In the genomic region with DNA sequence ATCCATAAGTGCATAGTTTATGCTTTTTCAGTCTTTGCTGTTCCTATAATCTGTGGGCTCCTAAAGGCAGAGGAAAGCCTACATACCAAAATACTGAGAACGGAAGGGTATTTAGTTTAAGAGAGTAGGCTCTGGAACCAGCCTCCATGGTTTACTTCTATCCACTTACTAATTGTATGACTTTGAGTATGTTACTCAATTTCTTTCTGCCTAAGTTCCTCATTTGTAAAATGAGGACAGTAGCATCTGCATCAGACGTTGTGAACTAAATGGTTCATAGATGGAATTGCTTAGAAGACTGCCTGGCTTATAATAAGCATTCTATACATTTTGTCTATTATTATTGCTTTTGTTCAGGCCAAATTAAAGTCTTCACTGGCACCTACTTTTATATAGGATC, we compare ENCODE assay signal across 1 cellular context.
TF ChIP-seq lines count a peak whose summit lies in the region.

No MANE protein-coding gene starts in this region.

TF ChIP-seq in WTC11, 78 proteins besides CTCF, POLR2A, EP300 and RAD21 (continued from another document):
- no peak for TF ChIP-seq ZNF532 (CRISPR knock-in tag; IDR thresholded peaks at IDR 0.05; ENCODE audit: borderline replicate concordance)
- no peak for TF ChIP-seq OVOL2 (CRISPR knock-in tag; IDR thresholded peaks at IDR 0.05; ENCODE audit: borderline replicate concordance)
- TF ChIP-seq, protein P1, sequence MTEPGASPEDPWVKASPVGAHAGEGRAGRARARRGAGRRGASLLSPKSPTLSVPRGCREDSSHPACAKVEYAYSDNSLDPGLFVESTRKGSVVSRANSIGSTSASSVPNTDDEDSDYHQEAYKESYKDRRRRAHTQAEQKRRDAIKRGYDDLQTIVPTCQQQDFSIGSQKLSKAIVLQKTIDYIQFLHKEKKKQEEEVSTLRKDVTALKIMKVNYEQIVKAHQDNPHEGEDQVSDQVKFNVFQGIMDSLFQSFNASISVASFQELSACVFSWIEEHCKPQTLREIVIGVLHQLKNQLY (CRISPR knock-in tag; IDR thresholded peaks at IDR 0.05) = no peak
- TF ChIP-seq RORB (CRISPR knock-in tag; IDR thresholded peaks at IDR 0.05) = no peak
- no peak for TF ChIP-seq ELF4 (CRISPR knock-in tag; IDR thresholded peaks at IDR 0.05; ENCODE audit: low read depth)
- TF ChIP-seq USF2 (CRISPR knock-in tag; IDR thresholded peaks at IDR 0.05) = no peak
- TF ChIP-seq ATF6 (CRISPR knock-in tag; IDR thresholded peaks at IDR 0.05) = no peak
- TF ChIP-seq, protein P2, sequence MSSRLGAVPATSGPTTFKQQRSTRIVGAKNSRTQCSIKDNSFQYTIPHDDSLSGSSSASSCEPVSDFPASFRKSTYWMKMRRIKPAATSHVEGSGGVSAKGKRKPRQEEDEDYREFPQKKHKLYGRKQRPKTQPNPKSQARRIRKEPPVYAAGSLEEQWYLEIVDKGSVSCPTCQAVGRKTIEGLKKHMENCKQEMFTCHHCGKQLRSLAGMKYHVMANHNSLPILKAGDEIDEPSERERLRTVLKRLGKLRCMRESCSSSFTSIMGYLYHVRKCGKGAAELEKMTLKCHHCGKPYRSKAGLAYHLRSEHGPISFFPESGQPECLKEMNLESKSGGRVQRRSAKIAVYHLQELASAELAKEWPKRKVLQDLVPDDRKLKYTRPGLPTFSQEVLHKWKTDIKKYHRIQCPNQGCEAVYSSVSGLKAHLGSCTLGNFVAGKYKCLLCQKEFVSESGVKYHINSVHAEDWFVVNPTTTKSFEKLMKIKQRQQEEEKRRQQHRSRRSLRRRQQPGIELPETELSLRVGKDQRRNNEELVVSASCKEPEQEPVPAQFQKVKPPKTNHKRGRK (CRISPR knock-in tag; IDR thresholded peaks at IDR 0.05; ENCODE audit: borderline replicate concordance) = no peak
- no peak for TF ChIP-seq E2F5 (CRISPR knock-in tag; IDR thresholded peaks at IDR 0.05)
- no peak for TF ChIP-seq PRRX2 (CRISPR knock-in tag; IDR thresholded peaks at IDR 0.05)
- TF ChIP-seq ZNF396 (CRISPR knock-in tag; IDR thresholded peaks at IDR 0.05; ENCODE audit: borderline replicate concordance) = no peak
- TF ChIP-seq TCF7 (CRISPR knock-in tag; IDR thresholded peaks at IDR 0.05; ENCODE audit: low read depth) = no peak
- no peak for TF ChIP-seq CBFB (CRISPR knock-in tag; IDR thresholded peaks at IDR 0.05; ENCODE audit: low read depth)
